13 cellular contexts compared by ENCODE assay signal in genomic region chr21:15659768-15660423, GRCh38.
DNase-seq lines count a peak whose midpoint lies in the region; ATAC-seq and TF ChIP-seq lines count a peak whose summit lies in the region.
"Had no signal": no experiment of that assay in that cellular context is flagged by ENCODE, and none has a peak within 500 bp of the region (broad histone marks: within the 10 kb centered on the region; RNA-seq: fewer than 3 reads in every experiment).

No MANE protein-coding gene starts in this region.

- no peak overlapping the region for H3K4me3 Mint-ChIP-seq in glutamatergic neuron (ENCODE audit: unreplicated experiment)
- H3K4me3 Mint-ChIP-seq: T-cell had no signal

- ATAC-seq in left colon = peak; percentile 99
- ATAC-seq in GM18505 (IDR thresholded peaks at IDR 0.05; ENCODE audit: unreplicated experiment) = no peak
- ATAC-seq: T-cell had no signal

- H3K27ac Mint-ChIP-seq in glutamatergic neuron (ENCODE audit: unreplicated experiment) = no peak overlapping the region
- H3K27ac Mint-ChIP-seq: T-cell had no signal

- H3K36me3 ChIP-seq in brain microvascular endothelial cell (replicated peaks) (no peaks in the 10 kb centered on the region), BE2C (no peaks in the 10 kb centered on the region)
- H3K36me3 ChIP-seq: vagina had no signal

- TF ChIP-seq CTCF in VCaP (conservative IDR thresholded peaks at IDR 0.05) (no peak), brain microvascular endothelial cell (IDR thresholded peaks at IDR 0.05; ENCODE audit: low read depth, low read length, missing control alignments) (no peak), BE2C (IDR thresholded peaks at IDR 0.05; ENCODE audit: low read depth, low read length) (no peak), glutamatergic neuron (IDR thresholded peaks at IDR 0.05; ENCODE audit: partially characterized antibody, unreplicated experiment) (no peak)

- H3K27me3 ChIP-seq in brain microvascular endothelial cell (replicated peaks) = no peaks in the 10 kb centered on the region
- H3K27me3 ChIP-seq in BE2C = no peaks in the 10 kb centered on the region
- H3K27me3 ChIP-seq: vagina had no signal

- H3K4me1 ChIP-seq in BE2C = no peaks in the 10 kb centered on the region

- no peaks in the 10 kb centered on the region for H3K9me3 ChIP-seq in BE2C
- H3K9me3 ChIP-seq: vagina had no signal

- DNase-seq in EH (ENCODE audit: low read depth) = peak; percentile 3
- DNase-seq in left colon = peak; percentile 41 to 73
- peak; percentile 98 for DNase-seq in renal cortical epithelial cell (ENCODE audit: low read depth)
- DNase-seq in brain microvascular endothelial cell = no peak
- DNase-seq in BE2C = no peak
- DNase-seq in glutamatergic neuron = no peak
- DNase-seq: activated CD4-positive, alpha-beta T cell treated with anti-CD3 and anti-CD28 coated beads for 48 hours; C1 segment of cervical spinal cord; NCI-H1105 treated with DMSO at 0.1 percent for 48 hours; T-cell had no signal

- H3K27ac ChIP-seq in VCaP = peak overlapping the region; percentile 97
- no peak overlapping the region for H3K27ac ChIP-seq in brain microvascular endothelial cell
- H3K27ac ChIP-seq: vagina had no signal

- intact Hi-C loops in left colon (cut with DNase I, micrococcal nuclease) = no loop called here

- no peaks in the 10 kb centered on the region for H3K27me3 Mint-ChIP-seq in glutamatergic neuron (ENCODE audit: unreplicated experiment)

- no peaks in the 10 kb centered on the region for H3K36me3 Mint-ChIP-seq in glutamatergic neuron (ENCODE audit: unreplicated experiment)
- H3K36me3 Mint-ChIP-seq: T-cell had no signal

- in situ Hi-C loops in brain microvascular endothelial cell (cut with HindIII; ENCODE audit: low pct_ligation_motif_present, low sequenced_read_pairs) = no loop called here

- H3K4me1 Mint-ChIP-seq in glutamatergic neuron (ENCODE audit: low read depth, unreplicated experiment) = no peaks in the 10 kb centered on the region
- H3K4me1 Mint-ChIP-seq: T-cell had no signal

- no peak for TF ChIP-seq POLR2A in GM18505 (IDR thresholded peaks at IDR 0.05; ENCODE audit: borderline replicate concordance, extremely low read depth, insufficient read depth, insufficient read length)

- no peaks in the 10 kb centered on the region for H3K9me3 Mint-ChIP-seq in glutamatergic neuron (ENCODE audit: unreplicated experiment)
- H3K9me3 Mint-ChIP-seq: T-cell had no signal

- no peak overlapping the region for H3K4me3 ChIP-seq in brain microvascular endothelial cell (ENCODE audit: low read depth, low read length)
- H3K4me3 ChIP-seq in BE2C (ENCODE audit: low read depth, low read length) = no peak overlapping the region
- H3K4me3 ChIP-seq: vagina had no signal

Comparison
In these comparisons a context has a peak if more than half of its experiments do, and no peak if none do; other contexts are left out.
1. DNase-seq: peak in EH (single experiment), left colon (2 of 2) and renal cortical epithelial cell (single experiment); none in brain microvascular endothelial cell (single experiment), BE2C (single experiment) and glutamatergic neuron (single experiment).